Comparison of ENCODE assay signal across 10 cellular contexts in genomic region chr11:114165326-114166230, GRCh38.
DNase-seq lines count a peak whose midpoint lies in the region; ATAC-seq and TF ChIP-seq lines count a peak whose summit lies in the region.
"Had no signal": no experiment of that assay in that cellular context is flagged by ENCODE, and none has a peak within 500 bp of the region (broad histone marks: within the 10 kb centered on the region; RNA-seq: fewer than 3 reads in every experiment).

No MANE protein-coding gene starts in this region.

- no peaks in the 10 kb centered on the region for H3K36me3 Mint-ChIP-seq in T-cell

- no peak for DNase-seq in T-cell
- DNase-seq in gastrocnemius medialis, result peak in 1 of 2 donors; percentile 63
- no peak for DNase-seq in A172 (ENCODE audit: low spot score)
- DNase-seq in stimulated activated naive CD4-positive, alpha-beta T cell treated with Interleukin-2 at 50 U/mL for 16 hours (lab: John Stamatoyannopoulos, UW), result no peak
- DNase-seq in dermis blood vessel endothelial cell, result no peak
- DNase-seq: NCI-H1694 treated with DMSO at 0.1 percent for 48 hours, T1000 had no signal

- TF ChIP-seq CTCF in gastroesophageal sphincter (IDR thresholded peaks at IDR 0.05), result no peak
- no peak for TF ChIP-seq CTCF in gastrocnemius medialis (IDR thresholded peaks at IDR 0.05 in 4 of 5, conservative IDR thresholded peaks at IDR 0.05 in 1 of 5)

- ATAC-seq in T-cell (replicated peaks in 1 of 4) (peak in 2 of 4 experiments; percentile 15 to 21), gastroesophageal sphincter (no peak), gastrocnemius medialis (no peak), GM19035 (IDR thresholded peaks at IDR 0.05; ENCODE audit: unreplicated experiment) (no peak)

- in situ Hi-C loops in gastrocnemius medialis (cut with MboI; ENCODE audit: low sequenced_read_pairs in 4 of 4), result no loop called here

- 80% methylated on average over 1 of the region's 7 CpGs; no CpG with 5 or more reads in 1 of the 2 donors for WGBS in gastroesophageal sphincter (ENCODE audit: low coverage in 1 of 2), 2 donors

- no peaks in the 10 kb centered on the region for H3K9me3 Mint-ChIP-seq in T-cell

- peaks cover 89 to 99% (median 98%) of the 10 kb centered on the region in 3 donors for H3K4me1 Mint-ChIP-seq in T-cell

- TF ChIP-seq POLR2A in gastroesophageal sphincter (IDR thresholded peaks at IDR 0.05) (no peak), gastrocnemius medialis (IDR thresholded peaks at IDR 0.05) (no peak)

- peak overlapping the region in 9 of 11 experiments; percentile 67 to 92 (median 77); a peak in 17 of 22 replicates for H3K4me2 ChIP-seq in BLaER1 treated with 17β-estradiol and CSF1 and Interleukin-3, amounts not matched to agents 10 nM and 100 nM

- H3K27ac Mint-ChIP-seq in T-cell, result peak overlapping the region; percentile 79 to 82

- no peak overlapping the region for H3K4me3 ChIP-seq in BLaER1 treated with 17β-estradiol and CSF1 and Interleukin-3, amounts not matched to agents 10 nM and 100 nM
- H3K4me3 ChIP-seq in gastroesophageal sphincter (no peak overlapping the region), gastrocnemius medialis (peak overlapping the region in 3 of 4 donors; percentile 4 to 62 (median 59))

- H3K4me1 ChIP-seq in BLaER1 treated with 17β-estradiol and CSF1 and Interleukin-3, amounts not matched to agents 10 nM and 100 nM, result peaks cover 41 to 99% (median 97%) of the 10 kb centered on the region in 10 experiments
- peaks cover 77 to 98% (median 84%) of the 10 kb centered on the region in 3 donors for H3K4me1 ChIP-seq in gastroesophageal sphincter
- H3K4me1 ChIP-seq in gastrocnemius medialis, result peaks cover 85 to 93% of the 10 kb centered on the region in 2 donors

- CTCF ChIA-PET in T-cell (lab: Charles Lee), result interaction anchor here (0.5 to 1.2 kb wide), 3 partner anchors 14 to 105 kb away, joined by 3 to 5 read pairs (median 3); no protein-coding TSS in a partner anchor

- H3K27me3 ChIP-seq in BLaER1 treated with 17β-estradiol and CSF1 and Interleukin-3, amounts not matched to agents 10 nM and 100 nM, result peaks cover 0 to 99% (median 13%) of the 10 kb centered on the region in 11 experiments; a peak in 12 of 22 replicates
- no peaks in the 10 kb centered on the region for H3K27me3 ChIP-seq in gastroesophageal sphincter
- H3K27me3 ChIP-seq in gastrocnemius medialis, result no peaks in the 10 kb centered on the region

- peaks cover 0 to 94% (median 15%) of the 10 kb centered on the region in 11 experiments; a peak in 12 of 22 replicates for H4K20me1 ChIP-seq in BLaER1 treated with 17β-estradiol and CSF1 and Interleukin-3, amounts not matched to agents 10 nM and 100 nM

- H3K9ac ChIP-seq in BLaER1 treated with 17β-estradiol and CSF1 and Interleukin-3, amounts not matched to agents 10 nM and 100 nM, result no peak overlapping the region

- intact Hi-C loops in gastrocnemius medialis (cut with DNase I; ENCODE audit: low total_unique reads), result no loop called here

- no peaks in the 10 kb centered on the region for H3K9me3 ChIP-seq in BLaER1 treated with 17β-estradiol and CSF1 and Interleukin-3, amounts not matched to agents 10 nM and 100 nM (replicated peaks in 1 of 11)
- no peaks in the 10 kb centered on the region for H3K9me3 ChIP-seq in gastroesophageal sphincter
- H3K9me3 ChIP-seq in gastrocnemius medialis, result no peaks in the 10 kb centered on the region

- POLR2A ChIA-PET in T-cell (lab: Charles Lee), result no interaction called here

- peak overlapping the region in 1 of 3 donors; percentile 68 for H3K4me3 Mint-ChIP-seq in T-cell

- no peaks in the 10 kb centered on the region for H3K27me3 Mint-ChIP-seq in T-cell

- no peak for TF ChIP-seq EP300 in gastroesophageal sphincter (IDR thresholded peaks at IDR 0.05)

- H3K36me3 ChIP-seq in BLaER1 treated with 17β-estradiol and CSF1 and Interleukin-3, amounts not matched to agents 10 nM and 100 nM, result no peaks in the 10 kb centered on the region
- H3K36me3 ChIP-seq in gastroesophageal sphincter (peaks cover 0 to 7% of the 10 kb centered on the region in 2 donors), gastrocnemius medialis (no peaks in the 10 kb centered on the region)

- no peak overlapping the region for H3K27ac ChIP-seq in BLaER1 treated with 17β-estradiol and CSF1 and Interleukin-3, amounts not matched to agents 10 nM and 100 nM
- H3K27ac ChIP-seq in gastroesophageal sphincter, result peak overlapping the region; percentile 91 to 100 (median 97)
- peak overlapping the region; percentile 94 to 99 (median 96) for H3K27ac ChIP-seq in gastrocnemius medialis

Comparison
In these comparisons a context has a peak if more than half of its experiments do, and no peak if none do; other contexts are left out.
1. H3K27ac ChIP-seq: peak in gastroesophageal sphincter (4 of 4) and gastrocnemius medialis (4 of 4); none in BLaER1 treated with 17β-estradiol and CSF1 and Interleukin-3, amounts not matched to agents 10 nM and 100 nM (0 of 11).
2. H3K4me3 ChIP-seq: peak in gastrocnemius medialis (3 of 4); none in BLaER1 treated with 17β-estradiol and CSF1 and Interleukin-3, amounts not matched to agents 10 nM and 100 nM (0 of 10) and gastroesophageal sphincter (0 of 2).